11 cellular contexts compared by ENCODE assay signal in genomic region chr15:83164409-83165404, GRCh38. TPM values are rescaled to one million over a fixed set of nuclear protein-coding genes. Genes with fewer than 3 reads are reported as not detected.
A peak's percentile ranks its signal among the peaks of the same experiment; 100 is the strongest.
DNase-seq lines count a peak whose midpoint lies in the region; ATAC-seq, FAIRE-seq and TF ChIP-seq lines count a peak whose summit lies in the region.
"Had no signal": no experiment of that assay in that cellular context is flagged by ENCODE, and none has a peak within 500 bp of the region (broad histone marks: within the 10 kb centered on the region; RNA-seq: fewer than 3 reads in every experiment).

No MANE protein-coding gene starts in this region.

- DNase-seq in EH (ENCODE audit: low read depth) (peak; percentile 73), astrocyte (ENCODE audit: low read depth) (peak; percentile 58), keratinocyte (ENCODE audit: low read depth, low spot score) (peak; percentile 9), HPDE6-E6E7 (ENCODE audit: extremely low spot score) (no peak), SIG-M5 (lab: John Stamatoyannopoulos, UW) (no peak), WERI-Rb-1 (no peak)
- DNase-seq: posterior cingulate gyrus had no signal

- H3K9me3 ChIP-seq in KOPT-K1 (ENCODE audit: insufficient read depth, low read length, poor library complexity, severe bottlenecking): peaks cover 20% of the 10 kb centered on the region
- no peaks in the 10 kb centered on the region for H3K9me3 ChIP-seq in astrocyte (ENCODE audit: insufficient read depth, low read depth, low read length)
- H3K9me3 ChIP-seq in keratinocyte (ENCODE audit: control insufficient read depth, low read depth, low read length): peaks cover 2% of the 10 kb centered on the region
- H3K9me3 ChIP-seq in WERI-Rb-1 (ENCODE audit: severe bottlenecking): peaks cover 7% of the 10 kb centered on the region

- H3K4me2 ChIP-seq in astrocyte (ENCODE audit: low read length) (peak overlapping the region; percentile 48), keratinocyte (ENCODE audit: control insufficient read depth, extremely low read depth, insufficient read depth, low read depth, low read length) (no peak overlapping the region)

- H3K4me1 Mint-ChIP-seq in astrocyte (ENCODE audit: low read depth, unreplicated experiment): peaks cover 22% of the 10 kb centered on the region
- H3K4me1 Mint-ChIP-seq: brain, IgD-negative memory B cell had no signal

- H3K9me1 ChIP-seq in keratinocyte (ENCODE audit: control insufficient read depth, extremely low read depth, insufficient read depth, low read length): peaks cover 2% of the 10 kb centered on the region

- H3K36me3 ChIP-seq in KOPT-K1 (ENCODE audit: insufficient read depth, low read length) (peaks cover 5% of the 10 kb centered on the region; the same call in 1 of the 2 replicates), astrocyte (ENCODE audit: insufficient read depth, low read length) (no peaks in the 10 kb centered on the region), keratinocyte (ENCODE audit: control insufficient read depth in 2 of 2, extremely low read depth in 1 of 2, insufficient read depth in 2 of 2, low read length in 2 of 2) (peaks cover 0 to 1% of the 10 kb centered on the region in 2 experiments), WERI-Rb-1 (peaks cover 25% of the 10 kb centered on the region)

- peak overlapping the region; percentile 62 for H3K27ac ChIP-seq in KOPT-K1 (ENCODE audit: low read depth, low read length, poor library complexity, severe bottlenecking)
- H3K27ac ChIP-seq in astrocyte (ENCODE audit: low read depth, low read length): peak overlapping the region; percentile 65
- H3K27ac ChIP-seq in keratinocyte (ENCODE audit: control insufficient read depth, insufficient read depth, low read length): no peak overlapping the region
- no peak overlapping the region for H3K27ac ChIP-seq in WERI-Rb-1

- FAIRE-seq in astrocyte (lab: Jason Lieb, UNC): no peak
- no peak for FAIRE-seq in keratinocyte (lab: Jason Lieb, UNC)

- TF ChIP-seq CTCF in astrocyte (IDR thresholded peaks at IDR 0.05; ENCODE audit: insufficient read depth, low read depth, low read length): no peak
- TF ChIP-seq CTCF in keratinocyte (optimal IDR thresholded peaks at IDR 0.05 in 1 of 3, IDR thresholded peaks at IDR 0.05 in 1 of 3, conservative IDR thresholded peaks at IDR 0.05 in 1 of 3; ENCODE audit: extremely low read depth in 1 of 3, insufficient read depth in 2 of 3, low read length in 3 of 3): no peak
- no peak for TF ChIP-seq CTCF in WERI-Rb-1 (IDR thresholded peaks at IDR 0.05; ENCODE audit: low read depth, low read length)

- peaks cover 76% of the 10 kb centered on the region for H3K79me2 ChIP-seq in astrocyte (ENCODE audit: insufficient read depth, low read length)
- H3K79me2 ChIP-seq in keratinocyte (ENCODE audit: control insufficient read depth, insufficient read depth, low read length): peaks cover 23% of the 10 kb centered on the region

- H3K36me3 Mint-ChIP-seq in astrocyte (ENCODE audit: low read depth, unreplicated experiment): peaks cover 11% of the 10 kb centered on the region
- H3K36me3 Mint-ChIP-seq: IgD-negative memory B cell had no signal

- H3K27me3 ChIP-seq in astrocyte (ENCODE audit: insufficient read depth, low read length) (no peaks in the 10 kb centered on the region), keratinocyte (ENCODE audit: control insufficient read depth, extremely low read depth, insufficient read depth, low read length) (no peaks in the 10 kb centered on the region), WERI-Rb-1 (ENCODE audit: insufficient read depth, low read depth, severe bottlenecking) (no peaks in the 10 kb centered on the region)

- H4K20me1 ChIP-seq in astrocyte (ENCODE audit: insufficient read depth, low read length): peaks cover 47% of the 10 kb centered on the region
- H4K20me1 ChIP-seq in keratinocyte (ENCODE audit: control insufficient read depth, extremely low read depth, insufficient read depth, low read length): no peaks in the 10 kb centered on the region

- H3K9ac ChIP-seq in astrocyte (ENCODE audit: low read length) (peak overlapping the region; percentile 8), keratinocyte (ENCODE audit: control insufficient read depth, extremely low read depth, insufficient read depth, low read length) (no peak overlapping the region)

- H3K4me3 Mint-ChIP-seq in astrocyte (ENCODE audit: unreplicated experiment): no peak overlapping the region
- H3K4me3 Mint-ChIP-seq: brain, IgD-negative memory B cell had no signal

- ATAC-seq in GM21723 (IDR thresholded peaks at IDR 0.05; ENCODE audit: unreplicated experiment): no peak

- no peaks in the 10 kb centered on the region for H3K27me3 Mint-ChIP-seq in astrocyte (ENCODE audit: low read depth, unreplicated experiment)
- H3K27me3 Mint-ChIP-seq: brain had no signal

- H3K27ac Mint-ChIP-seq in astrocyte (ENCODE audit: unreplicated experiment): peak overlapping the region; percentile 75
- H3K27ac Mint-ChIP-seq: brain, IgD-negative memory B cell had no signal

- H3K9me3 Mint-ChIP-seq in astrocyte (ENCODE audit: unreplicated experiment): no peaks in the 10 kb centered on the region

- dilution Hi-C loops in keratinocyte (cut with MboI; ENCODE audit: extremely low pct_ligation_motif_present, low sequenced_read_pairs): no loop called here

- H2AFZ ChIP-seq in astrocyte (ENCODE audit: low read depth, low read length) (no peak overlapping the region), keratinocyte (ENCODE audit: control insufficient read depth, low read length) (no peak overlapping the region)

- peaks cover 14% of the 10 kb centered on the region for H3K4me1 ChIP-seq in astrocyte (ENCODE audit: insufficient read depth, low read length)
- peaks cover 3% of the 10 kb centered on the region for H3K4me1 ChIP-seq in keratinocyte (ENCODE audit: control insufficient read depth, extremely low read depth, insufficient read depth, low read length)

- H3K4me3 ChIP-seq in astrocyte (ENCODE audit: insufficient read depth, low read depth, low read length): no peak overlapping the region
- H3K4me3 ChIP-seq in keratinocyte (ENCODE audit: control insufficient read depth in 2 of 3, extremely low read depth in 1 of 3, insufficient read depth in 2 of 3, low read depth in 1 of 3, low read length in 3 of 3): no peak overlapping the region
- no peak overlapping the region for H3K4me3 ChIP-seq in WERI-Rb-1 (ENCODE audit: low read depth, low read length)

RNA-seq across cellular contexts. Expression of gene HDGFL3, which starts 42.9 kb away (rescaled TPM):
- 72.9 and 91.9 TPM in 2 replicates for total RNA-seq in astrocyte
- polyA plus RNA-seq in keratinocyte: 13.7 to 35.1 TPM (median 25.2 TPM) in 3 replicates
- polyA plus RNA-seq in keratinocyte (2011; ENCODE audit: low read depth): 99.4 TPM
- 25.0 and 30.1 TPM in 2 replicates for polyA plus RNA-seq in keratinocyte (2011; cell fraction: cytosol; rRNA removed)
- polyA plus RNA-seq in keratinocyte (2011; cell fraction: nucleus; rRNA removed): 7.0 and 13.4 TPM in 2 replicates
- polyA plus RNA-seq in keratinocyte (2012; ENCODE audit: low replicate concordance): 18.4 and 35.8 TPM in 2 replicates
- 1.8 to 9.6 TPM (median 2.7 TPM) in 3 replicates for polyA minus RNA-seq in keratinocyte
- 20.3 TPM for polyA minus RNA-seq in keratinocyte (2011; cell fraction: cytosol; rRNA and poly(A)+ RNA removed)
- polyA minus RNA-seq in keratinocyte (2011; cell fraction: nucleus; rRNA and poly(A)+ RNA removed): 3.5 and 8.1 TPM in 2 replicates

RNA-seq across cellular contexts. Expression of gene TM6SF1, which starts 57.3 kb away (rescaled TPM):
- total RNA-seq in astrocyte: 1.0 and 2.1 TPM in 2 replicates
- polyA plus RNA-seq in keratinocyte: 0.05 TPM in 1 of 3 replicates, not detected in the others
- polyA plus RNA-seq in keratinocyte (2011; ENCODE audit: low read depth): not detected
- 0.05 TPM in 1 of 2 replicates, not detected in the other for polyA plus RNA-seq in keratinocyte (2011; cell fraction: cytosol; rRNA removed)
- not detected in 2 replicates for polyA plus RNA-seq in keratinocyte (2011; cell fraction: nucleus; rRNA removed)
- not detected in 2 replicates for polyA plus RNA-seq in keratinocyte (2012; ENCODE audit: low replicate concordance)
- polyA minus RNA-seq in keratinocyte: not detected in 3 replicates
- polyA minus RNA-seq in keratinocyte (2011; cell fraction: cytosol; rRNA and poly(A)+ RNA removed): not detected
- not detected in 2 replicates for polyA minus RNA-seq in keratinocyte (2011; cell fraction: nucleus; rRNA and poly(A)+ RNA removed)

Comparison
In these comparisons a context has a peak if more than half of its experiments do, and no peak if none do; other contexts are left out.
1. DNase-seq: peak in EH (single experiment), astrocyte (single experiment) and keratinocyte (single experiment); none in HPDE6-E6E7 (single experiment), SIG-M5 (single experiment) and WERI-Rb-1 (single experiment).
2. H3K27ac ChIP-seq: peak in KOPT-K1 (single experiment) and astrocyte (single experiment); none in keratinocyte (single experiment) and WERI-Rb-1 (single experiment).